8 cellular contexts compared by ENCODE assay signal in genomic region chr12:111842556-111843396, GRCh38. TPM values are rescaled to one million over a fixed set of nuclear protein-coding genes. Genes with fewer than 3 reads are reported as not detected.
DNase-seq lines count a peak whose midpoint lies in the region; ATAC-seq and TF ChIP-seq lines count a peak whose summit lies in the region.

No MANE protein-coding gene starts in this region.

- H4K20me1 ChIP-seq in SK-N-SH (ENCODE audit: insufficient read depth) = no peaks in the 10 kb centered on the region

- peak; percentile 13 for ATAC-seq in HG03097 (IDR thresholded peaks at IDR 0.05; ENCODE audit: low FRiP score, unreplicated experiment)

- peak overlapping the region; percentile 84 to 89 for H3K27ac ChIP-seq in SK-N-SH (ENCODE audit: low read depth in 2 of 2, low read length in 1 of 2)
- peak overlapping the region; percentile 85 to 97 for H3K27ac ChIP-seq in coronary artery
- H3K27ac ChIP-seq in mesodermal cell (ENCODE audit: low read depth, low read length, severe bottlenecking) = peak overlapping the region; percentile 98
- H3K27ac ChIP-seq in temporal lobe (ENCODE audit: low read depth, low read length) = peak overlapping the region; percentile 44

- TF ChIP-seq CTCF in SK-N-SH (IDR thresholded peaks at IDR 0.05) (no peak), coronary artery (IDR thresholded peaks at IDR 0.05) (no peak)

- no peaks in the 10 kb centered on the region for H3K27me3 ChIP-seq in SK-N-SH (ENCODE audit: insufficient read depth)

- TF ChIP-seq RAD21 in SK-N-SH (IDR thresholded peaks at IDR 0.05; ENCODE audit: low read length) = no peak

- H2AFZ ChIP-seq in SK-N-SH (ENCODE audit: low read depth) = peak overlapping the region; percentile 51

- 7% methylated on average over 11 of the region's 44 CpGs for WGBS in SK-N-SH (ENCODE audit: low lambda C conversion rate)
- WGBS in mesodermal cell (ENCODE audit: insufficient coverage in 2 of 2), 2 experiments = 3 to 4% methylated on average over 29 to 34 of the region's 44 CpGs

- DNase-seq in stimulated activated CD4-positive, alpha-beta T cell treated with anti-CD3 and anti-CD28 coated beads, Interleukin-12 subunit alpha, Interleukin-12 subunit beta, amount 100 ng/mL, for 48 hours (ENCODE audit: low read depth in 2 of 3, low spot score in 1 of 3) = peak in 2 of 3 donors; percentile 7 to 15
- no peak for DNase-seq in stimulated activated CD4-positive, alpha-beta T cell treated with anti-CD3 and anti-CD28 coated beads, Interleukin-15, amount 100 ng/mL, for 24 hours
- DNase-seq in SK-N-SH = no peak
- DNase-seq in coronary artery (ENCODE audit: low spot score) = no peak
- no peak for DNase-seq in NCI-H2029 (lab: John Stamatoyannopoulos, UW)

- H3K9me3 ChIP-seq in SK-N-SH (no peaks in the 10 kb centered on the region), mesodermal cell (ENCODE audit: control insufficient read depth, low read length) (peaks cover 3% of the 10 kb centered on the region)

- H3K4me1 ChIP-seq in SK-N-SH (ENCODE audit: control insufficient read depth in 1 of 2, insufficient read depth in 2 of 2, low read depth in 1 of 2, low read length in 1 of 2) = peaks cover 12 to 15% of the 10 kb centered on the region in 2 experiments; a peak in 2 of 4 replicates
- H3K4me1 ChIP-seq in mesodermal cell (ENCODE audit: control insufficient read depth, insufficient read depth, low read length, poor library complexity, severe bottlenecking) = peaks cover 10% of the 10 kb centered on the region

- POLR2A ChIA-PET in SK-N-SH (lab: Yijun Ruan, JAX) = interaction anchor here (1.0 kb wide), 1 partner anchor 23 kb away, joined by 3 read pairs; no protein-coding TSS in a partner anchor

- CTCF ChIA-PET in SK-N-SH (lab: Yijun Ruan, JAX) = interaction anchor here (0.9 to 2.6 kb wide), 3 partner anchors 30 to 544 kb away, joined by 4 to 13 read pairs (median 4); no protein-coding TSS in a partner anchor

- H3K9ac ChIP-seq in SK-N-SH = peak overlapping the region; percentile 93

- peaks cover 79% of the 10 kb centered on the region for H3K79me2 ChIP-seq in SK-N-SH (ENCODE audit: insufficient read depth)

- no peak for TF ChIP-seq EP300 in SK-N-SH (IDR thresholded peaks at IDR 0.05; ENCODE audit: borderline replicate concordance in 1 of 2, low read depth in 1 of 2, low read length in 1 of 2)

- H3K4me3 ChIP-seq in SK-N-SH (ENCODE audit: low read depth in 2 of 2, low read length in 1 of 2) = peak overlapping the region; percentile 77 to 82
- peak overlapping the region; percentile 80 for H3K4me3 ChIP-seq in coronary artery
- peak overlapping the region; percentile 97 for H3K4me3 ChIP-seq in mesodermal cell (ENCODE audit: extremely low read depth, insufficient read depth, low read length, poor library complexity, severe bottlenecking)

- peak overlapping the region; percentile 79 for H3K4me2 ChIP-seq in SK-N-SH

- H3K36me3 ChIP-seq in SK-N-SH (replicated peaks in 1 of 2; ENCODE audit: control insufficient read depth in 1 of 2, insufficient read depth in 2 of 2, low read length in 1 of 2) (peaks cover 11 to 18% of the 10 kb centered on the region in 2 experiments), mesodermal cell (ENCODE audit: control insufficient read depth, insufficient read depth, low read length) (peaks cover 55% of the 10 kb centered on the region)

- H3K9me2 ChIP-seq in SK-N-SH = no peaks in the 10 kb centered on the region

- H3F3A ChIP-seq in SK-N-SH (replicated peaks; ENCODE audit: insufficient read depth) = peaks cover 9% of the 10 kb centered on the region

TF ChIP-seq in SK-N-SH, 30 proteins besides CTCF, POLR2A, EP300 and RAD21:
- no peak for TF ChIP-seq FOSL2 (IDR thresholded peaks at IDR 0.05; ENCODE audit: borderline replicate concordance, low read depth)
- TF ChIP-seq, protein P1, sequence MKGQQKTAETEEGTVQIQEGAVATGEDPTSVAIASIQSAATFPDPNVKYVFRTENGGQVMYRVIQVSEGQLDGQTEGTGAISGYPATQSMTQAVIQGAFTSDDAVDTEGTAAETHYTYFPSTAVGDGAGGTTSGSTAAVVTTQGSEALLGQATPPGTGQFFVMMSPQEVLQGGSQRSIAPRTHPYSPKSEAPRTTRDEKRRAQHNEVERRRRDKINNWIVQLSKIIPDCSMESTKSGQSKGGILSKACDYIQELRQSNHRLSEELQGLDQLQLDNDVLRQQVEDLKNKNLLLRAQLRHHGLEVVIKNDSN (IDR thresholded peaks at IDR 0.05; ENCODE audit: borderline replicate concordance, low read depth) = no peak
- TF ChIP-seq ZBTB33 (IDR thresholded peaks at IDR 0.05; ENCODE audit: borderline replicate concordance, low read depth) = no peak
- no peak for TF ChIP-seq RXRA (IDR thresholded peaks at IDR 0.05; ENCODE audit: borderline replicate concordance, low read depth)
- TF ChIP-seq YY1 (IDR thresholded peaks at IDR 0.05; ENCODE audit: low read depth) = no peak
- no peak for TF ChIP-seq TEAD4 (IDR thresholded peaks at IDR 0.05; ENCODE audit: borderline replicate concordance, insufficient read depth)
- TF ChIP-seq REST (IDR thresholded peaks at IDR 0.05; ENCODE audit: low read depth, low read length) = no peak

RNA-seq across cellular contexts. Expression of gene MAPKAPK5, which starts 0.7 kb away (rescaled TPM):
- 38.1 and 45.0 TPM in 2 replicates for polyA plus RNA-seq in SK-N-SH (2012; rRNA removed)
- 36.1 and 38.2 TPM in 2 replicates for polyA plus RNA-seq in SK-N-SH (2012; cell fraction: cytosol; rRNA removed)
- polyA plus RNA-seq in SK-N-SH (2012; cell fraction: nucleus; rRNA removed) = 55.4 and 55.6 TPM in 2 replicates
- polyA plus RNA-seq in mesodermal cell (2013, experiment 1 of 2) = 48.4 TPM
- 38.0 TPM for polyA plus RNA-seq in mesodermal cell (2013, experiment 2 of 2)
- 35.7 TPM for total RNA-seq in temporal lobe

Comparison
In these comparisons a context has a peak if more than half of its experiments do, and no peak if none do; other contexts are left out.
1. DNase-seq: peak in stimulated activated CD4-positive, alpha-beta T cell treated with anti-CD3 and anti-CD28 coated beads, Interleukin-12 subunit alpha, Interleukin-12 subunit beta, amount 100 ng/mL, for 48 hours (2 of 3); none in stimulated activated CD4-positive, alpha-beta T cell treated with anti-CD3 and anti-CD28 coated beads, Interleukin-15, amount 100 ng/mL, for 24 hours (single experiment), SK-N-SH (single experiment), coronary artery (single experiment) and NCI-H2029 (single experiment).
2. H3K27ac ChIP-seq: peak in every context shown above with its lines; median percentile 98 in mesodermal cell; 91 in coronary artery; 86 in SK-N-SH; 44 in temporal lobe.
3. Peak in every context shown above with its lines, with median percentiles within 50 percentile points of each other: H3K4me3 ChIP-seq.